ENCODE assay signal across 1 cellular context in the genomic region with DNA sequence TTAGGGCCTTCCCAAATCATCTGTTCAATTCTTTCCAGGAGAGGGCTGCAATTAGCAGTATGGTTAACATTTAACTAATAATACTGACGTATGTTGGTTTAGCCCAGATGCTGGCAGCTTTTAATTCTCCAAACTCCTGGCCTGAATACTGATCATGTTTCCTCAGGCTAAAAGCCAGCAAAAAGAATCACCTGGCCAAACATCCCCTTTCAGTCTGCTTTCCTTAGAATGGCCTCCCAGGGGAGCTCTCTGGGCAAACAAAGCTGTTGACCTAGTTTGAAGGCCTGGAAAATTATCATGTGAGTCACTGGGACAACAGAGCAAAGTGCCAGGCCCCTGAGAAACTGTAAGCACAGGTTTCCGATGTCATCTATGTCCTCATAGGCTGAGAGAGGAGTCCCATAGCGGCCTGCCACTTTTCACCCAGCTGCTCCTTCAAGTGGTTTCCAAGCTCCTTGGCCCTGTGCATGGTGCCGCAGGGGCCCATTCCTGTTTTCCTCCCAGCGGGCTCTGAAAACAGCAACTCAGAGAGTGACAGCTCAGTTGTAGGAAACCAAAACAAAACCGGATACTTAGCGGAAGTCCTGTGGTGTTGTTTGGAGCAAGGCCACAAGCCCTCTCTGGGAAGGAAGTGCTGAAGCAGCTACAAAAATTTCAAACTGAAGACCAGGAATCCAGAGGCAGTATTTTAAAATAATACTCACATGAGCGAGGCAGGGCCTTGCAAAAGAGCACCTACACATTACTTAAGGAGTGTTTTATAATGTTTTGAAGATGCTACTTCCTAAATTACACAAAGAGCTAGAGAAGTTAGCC.
TF ChIP-seq lines count a peak whose summit lies in the region.

No MANE protein-coding gene starts in this region.

TF ChIP-seq in K562, 482 proteins besides CTCF, POLR2A, EP300 and RAD21 (continues in another document):
- TF ChIP-seq JUN (IDR thresholded peaks at IDR 0.05; ENCODE audit: borderline replicate concordance, low read depth, low read length) = peak; percentile 48; the same call in 1 of the 2 replicates
- no peak for TF ChIP-seq JUN (CRISPR knock-in tag; IDR thresholded peaks at IDR 0.05; ENCODE audit: borderline replicate concordance)
- TF ChIP-seq MECOM (CRISPR knock-in tag; IDR thresholded peaks at IDR 0.05) = 0 out of 2 replicates have a peak, but pooled peaks have one; percentile 30
- no peak for TF ChIP-seq TSC22D4 (tag; IDR thresholded peaks at IDR 0.05)
- peak; percentile 46; the same call in 1 of the 2 replicates for TF ChIP-seq C11orf30 (IDR thresholded peaks at IDR 0.05; ENCODE audit: low read depth)
- peak; percentile 50; the same call in 1 of the 2 replicates for TF ChIP-seq ARID1B (IDR thresholded peaks at IDR 0.05)
- TF ChIP-seq ELF1 (tag; IDR thresholded peaks at IDR 0.05) = peak; percentile 71
- TF ChIP-seq, protein P1, sequence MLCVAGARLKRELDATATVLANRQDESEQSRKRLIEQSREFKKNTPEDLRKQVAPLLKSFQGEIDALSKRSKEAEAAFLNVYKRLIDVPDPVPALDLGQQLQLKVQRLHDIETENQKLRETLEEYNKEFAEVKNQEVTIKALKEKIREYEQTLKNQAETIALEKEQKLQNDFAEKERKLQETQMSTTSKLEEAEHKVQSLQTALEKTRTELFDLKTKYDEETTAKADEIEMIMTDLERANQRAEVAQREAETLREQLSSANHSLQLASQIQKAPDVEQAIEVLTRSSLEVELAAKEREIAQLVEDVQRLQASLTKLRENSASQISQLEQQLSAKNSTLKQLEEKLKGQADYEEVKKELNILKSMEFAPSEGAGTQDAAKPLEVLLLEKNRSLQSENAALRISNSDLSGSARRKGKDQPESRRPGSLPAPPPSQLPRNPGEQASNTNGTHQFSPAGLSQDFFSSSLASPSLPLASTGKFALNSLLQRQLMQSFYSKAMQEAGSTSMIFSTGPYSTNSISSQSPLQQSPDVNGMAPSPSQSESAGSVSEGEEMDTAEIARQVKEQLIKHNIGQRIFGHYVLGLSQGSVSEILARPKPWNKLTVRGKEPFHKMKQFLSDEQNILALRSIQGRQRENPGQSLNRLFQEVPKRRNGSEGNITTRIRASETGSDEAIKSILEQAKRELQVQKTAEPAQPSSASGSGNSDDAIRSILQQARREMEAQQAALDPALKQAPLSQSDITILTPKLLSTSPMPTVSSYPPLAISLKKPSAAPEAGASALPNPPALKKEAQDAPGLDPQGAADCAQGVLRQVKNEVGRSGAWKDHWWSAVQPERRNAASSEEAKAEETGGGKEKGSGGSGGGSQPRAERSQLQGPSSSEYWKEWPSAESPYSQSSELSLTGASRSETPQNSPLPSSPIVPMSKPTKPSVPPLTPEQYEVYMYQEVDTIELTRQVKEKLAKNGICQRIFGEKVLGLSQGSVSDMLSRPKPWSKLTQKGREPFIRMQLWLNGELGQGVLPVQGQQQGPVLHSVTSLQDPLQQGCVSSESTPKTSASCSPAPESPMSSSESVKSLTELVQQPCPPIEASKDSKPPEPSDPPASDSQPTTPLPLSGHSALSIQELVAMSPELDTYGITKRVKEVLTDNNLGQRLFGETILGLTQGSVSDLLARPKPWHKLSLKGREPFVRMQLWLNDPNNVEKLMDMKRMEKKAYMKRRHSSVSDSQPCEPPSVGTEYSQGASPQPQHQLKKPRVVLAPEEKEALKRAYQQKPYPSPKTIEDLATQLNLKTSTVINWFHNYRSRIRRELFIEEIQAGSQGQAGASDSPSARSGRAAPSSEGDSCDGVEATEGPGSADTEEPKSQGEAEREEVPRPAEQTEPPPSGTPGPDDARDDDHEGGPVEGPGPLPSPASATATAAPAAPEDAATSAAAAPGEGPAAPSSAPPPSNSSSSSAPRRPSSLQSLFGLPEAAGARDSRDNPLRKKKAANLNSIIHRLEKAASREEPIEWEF (CRISPR knock-in tag; IDR thresholded peaks at IDR 0.05) = 0 out of 2 replicates have a peak, but pooled peaks have one; percentile 83
- TF ChIP-seq RBM14 (IDR thresholded peaks at IDR 0.05; ENCODE audit: borderline replicate concordance, insufficient read depth, low read depth, low read length) = no peak
- TF ChIP-seq, protein P2, sequence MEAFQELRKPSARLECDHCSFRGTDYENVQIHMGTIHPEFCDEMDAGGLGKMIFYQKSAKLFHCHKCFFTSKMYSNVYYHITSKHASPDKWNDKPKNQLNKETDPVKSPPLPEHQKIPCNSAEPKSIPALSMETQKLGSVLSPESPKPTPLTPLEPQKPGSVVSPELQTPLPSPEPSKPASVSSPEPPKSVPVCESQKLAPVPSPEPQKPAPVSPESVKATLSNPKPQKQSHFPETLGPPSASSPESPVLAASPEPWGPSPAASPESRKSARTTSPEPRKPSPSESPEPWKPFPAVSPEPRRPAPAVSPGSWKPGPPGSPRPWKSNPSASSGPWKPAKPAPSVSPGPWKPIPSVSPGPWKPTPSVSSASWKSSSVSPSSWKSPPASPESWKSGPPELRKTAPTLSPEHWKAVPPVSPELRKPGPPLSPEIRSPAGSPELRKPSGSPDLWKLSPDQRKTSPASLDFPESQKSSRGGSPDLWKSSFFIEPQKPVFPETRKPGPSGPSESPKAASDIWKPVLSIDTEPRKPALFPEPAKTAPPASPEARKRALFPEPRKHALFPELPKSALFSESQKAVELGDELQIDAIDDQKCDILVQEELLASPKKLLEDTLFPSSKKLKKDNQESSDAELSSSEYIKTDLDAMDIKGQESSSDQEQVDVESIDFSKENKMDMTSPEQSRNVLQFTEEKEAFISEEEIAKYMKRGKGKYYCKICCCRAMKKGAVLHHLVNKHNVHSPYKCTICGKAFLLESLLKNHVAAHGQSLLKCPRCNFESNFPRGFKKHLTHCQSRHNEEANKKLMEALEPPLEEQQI (IDR thresholded peaks at IDR 0.05) = no peak
- no peak for TF ChIP-seq ZNF384 (IDR thresholded peaks at IDR 0.05; ENCODE audit: low read depth, low read length)
- TF ChIP-seq, protein P3, sequence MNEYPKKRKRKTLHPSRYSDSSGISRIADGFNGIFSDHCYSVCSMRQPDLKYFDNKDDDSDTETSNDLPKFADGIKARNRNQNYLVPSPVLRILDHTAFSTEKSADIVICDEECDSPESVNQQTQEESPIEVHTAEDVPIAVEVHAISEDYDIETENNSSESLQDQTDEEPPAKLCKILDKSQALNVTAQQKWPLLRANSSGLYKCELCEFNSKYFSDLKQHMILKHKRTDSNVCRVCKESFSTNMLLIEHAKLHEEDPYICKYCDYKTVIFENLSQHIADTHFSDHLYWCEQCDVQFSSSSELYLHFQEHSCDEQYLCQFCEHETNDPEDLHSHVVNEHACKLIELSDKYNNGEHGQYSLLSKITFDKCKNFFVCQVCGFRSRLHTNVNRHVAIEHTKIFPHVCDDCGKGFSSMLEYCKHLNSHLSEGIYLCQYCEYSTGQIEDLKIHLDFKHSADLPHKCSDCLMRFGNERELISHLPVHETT (CRISPR knock-in tag; conservative IDR thresholded peaks at IDR 0.05 in 1 of 2, IDR thresholded peaks at IDR 0.05 in 1 of 2) = peak in 1 of 2 experiments; percentile 92; a peak in 2 of 4 replicates
- peak; percentile 48; the same call in 1 of the 2 replicates for TF ChIP-seq RBFOX2 (IDR thresholded peaks at IDR 0.05; ENCODE audit: low read depth, low read length)
- TF ChIP-seq GTF2E2 (tag; IDR thresholded peaks at IDR 0.05) = peak; percentile 71
- no peak for TF ChIP-seq HSF4 (CRISPR knock-in tag; IDR thresholded peaks at IDR 0.05; ENCODE audit: borderline replicate concordance)
- TF ChIP-seq ZKSCAN8 (CRISPR knock-in tag; IDR thresholded peaks at IDR 0.05) = peak; percentile 79
- peak; percentile 77 for TF ChIP-seq GABPA (tag; conservative IDR thresholded peaks at IDR 0.05; ENCODE audit: low read depth)
- TF ChIP-seq, protein P4, sequence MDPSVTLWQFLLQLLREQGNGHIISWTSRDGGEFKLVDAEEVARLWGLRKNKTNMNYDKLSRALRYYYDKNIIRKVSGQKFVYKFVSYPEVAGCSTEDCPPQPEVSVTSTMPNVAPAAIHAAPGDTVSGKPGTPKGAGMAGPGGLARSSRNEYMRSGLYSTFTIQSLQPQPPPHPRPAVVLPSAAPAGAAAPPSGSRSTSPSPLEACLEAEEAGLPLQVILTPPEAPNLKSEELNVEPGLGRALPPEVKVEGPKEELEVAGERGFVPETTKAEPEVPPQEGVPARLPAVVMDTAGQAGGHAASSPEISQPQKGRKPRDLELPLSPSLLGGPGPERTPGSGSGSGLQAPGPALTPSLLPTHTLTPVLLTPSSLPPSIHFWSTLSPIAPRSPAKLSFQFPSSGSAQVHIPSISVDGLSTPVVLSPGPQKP (CRISPR knock-in tag; IDR thresholded peaks at IDR 0.05) = no peak
- 0 out of 2 replicates have a peak, but pooled peaks have one; percentile 11 for TF ChIP-seq RB1 (IDR thresholded peaks at IDR 0.05; ENCODE audit: low read depth)
- TF ChIP-seq ZNF175 (CRISPR knock-in tag; IDR thresholded peaks at IDR 0.05; ENCODE audit: low read depth) = peak; percentile 82; the same call in 1 of the 2 replicates
- peak; percentile 47; the same call in 1 of the 2 replicates for TF ChIP-seq SUPT5H (IDR thresholded peaks at IDR 0.05)
- peak; percentile 21; the same call in 1 of the 2 replicates for TF ChIP-seq NFIC (IDR thresholded peaks at IDR 0.05)
- TF ChIP-seq, protein P5, sequence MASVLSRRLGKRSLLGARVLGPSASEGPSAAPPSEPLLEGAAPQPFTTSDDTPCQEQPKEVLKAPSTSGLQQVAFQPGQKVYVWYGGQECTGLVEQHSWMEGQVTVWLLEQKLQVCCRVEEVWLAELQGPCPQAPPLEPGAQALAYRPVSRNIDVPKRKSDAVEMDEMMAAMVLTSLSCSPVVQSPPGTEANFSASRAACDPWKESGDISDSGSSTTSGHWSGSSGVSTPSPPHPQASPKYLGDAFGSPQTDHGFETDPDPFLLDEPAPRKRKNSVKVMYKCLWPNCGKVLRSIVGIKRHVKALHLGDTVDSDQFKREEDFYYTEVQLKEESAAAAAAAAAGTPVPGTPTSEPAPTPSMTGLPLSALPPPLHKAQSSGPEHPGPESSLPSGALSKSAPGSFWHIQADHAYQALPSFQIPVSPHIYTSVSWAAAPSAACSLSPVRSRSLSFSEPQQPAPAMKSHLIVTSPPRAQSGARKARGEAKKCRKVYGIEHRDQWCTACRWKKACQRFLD (CRISPR knock-in tag; IDR thresholded peaks at IDR 0.05) = peak; percentile 68; the same call in 1 of the 2 replicates
- TF ChIP-seq ZNF76 (CRISPR knock-in tag; IDR thresholded peaks at IDR 0.05; ENCODE audit: borderline replicate concordance) = 0 out of 2 replicates have a peak, but pooled peaks have one; percentile 41
- peak; percentile 60; the same call in 1 of the 2 replicates for TF ChIP-seq GATAD2A (IDR thresholded peaks at IDR 0.05)
- TF ChIP-seq, protein P6, sequence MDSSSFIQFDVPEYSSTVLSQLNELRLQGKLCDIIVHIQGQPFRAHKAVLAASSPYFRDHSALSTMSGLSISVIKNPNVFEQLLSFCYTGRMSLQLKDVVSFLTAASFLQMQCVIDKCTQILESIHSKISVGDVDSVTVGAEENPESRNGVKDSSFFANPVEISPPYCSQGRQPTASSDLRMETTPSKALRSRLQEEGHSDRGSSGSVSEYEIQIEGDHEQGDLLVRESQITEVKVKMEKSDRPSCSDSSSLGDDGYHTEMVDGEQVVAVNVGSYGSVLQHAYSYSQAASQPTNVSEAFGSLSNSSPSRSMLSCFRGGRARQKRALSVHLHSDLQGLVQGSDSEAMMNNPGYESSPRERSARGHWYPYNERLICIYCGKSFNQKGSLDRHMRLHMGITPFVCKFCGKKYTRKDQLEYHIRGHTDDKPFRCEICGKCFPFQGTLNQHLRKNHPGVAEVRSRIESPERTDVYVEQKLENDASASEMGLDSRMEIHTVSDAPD (CRISPR knock-in tag; IDR thresholded peaks at IDR 0.05) = peak; percentile 4; the same call in 1 of the 2 replicates
- TF ChIP-seq ZNF197 (CRISPR knock-in tag; IDR thresholded peaks at IDR 0.05; ENCODE audit: low read depth) = 0 out of 2 replicates have a peak, but pooled peaks have one; percentile 48
- TF ChIP-seq TAF1 (IDR thresholded peaks at IDR 0.05; ENCODE audit: control insufficient read depth, extremely low read depth, insufficient read depth, low read length, severe bottlenecking) = peak; percentile 38
- TF ChIP-seq MCM5 (IDR thresholded peaks at IDR 0.05; ENCODE audit: low read depth) = no peak
- peak; percentile 79 for TF ChIP-seq NFRKB (IDR thresholded peaks at IDR 0.05; ENCODE audit: low read depth)
